Comparison of ENCODE assay signal across 8 cellular contexts in the genomic region with DNA sequence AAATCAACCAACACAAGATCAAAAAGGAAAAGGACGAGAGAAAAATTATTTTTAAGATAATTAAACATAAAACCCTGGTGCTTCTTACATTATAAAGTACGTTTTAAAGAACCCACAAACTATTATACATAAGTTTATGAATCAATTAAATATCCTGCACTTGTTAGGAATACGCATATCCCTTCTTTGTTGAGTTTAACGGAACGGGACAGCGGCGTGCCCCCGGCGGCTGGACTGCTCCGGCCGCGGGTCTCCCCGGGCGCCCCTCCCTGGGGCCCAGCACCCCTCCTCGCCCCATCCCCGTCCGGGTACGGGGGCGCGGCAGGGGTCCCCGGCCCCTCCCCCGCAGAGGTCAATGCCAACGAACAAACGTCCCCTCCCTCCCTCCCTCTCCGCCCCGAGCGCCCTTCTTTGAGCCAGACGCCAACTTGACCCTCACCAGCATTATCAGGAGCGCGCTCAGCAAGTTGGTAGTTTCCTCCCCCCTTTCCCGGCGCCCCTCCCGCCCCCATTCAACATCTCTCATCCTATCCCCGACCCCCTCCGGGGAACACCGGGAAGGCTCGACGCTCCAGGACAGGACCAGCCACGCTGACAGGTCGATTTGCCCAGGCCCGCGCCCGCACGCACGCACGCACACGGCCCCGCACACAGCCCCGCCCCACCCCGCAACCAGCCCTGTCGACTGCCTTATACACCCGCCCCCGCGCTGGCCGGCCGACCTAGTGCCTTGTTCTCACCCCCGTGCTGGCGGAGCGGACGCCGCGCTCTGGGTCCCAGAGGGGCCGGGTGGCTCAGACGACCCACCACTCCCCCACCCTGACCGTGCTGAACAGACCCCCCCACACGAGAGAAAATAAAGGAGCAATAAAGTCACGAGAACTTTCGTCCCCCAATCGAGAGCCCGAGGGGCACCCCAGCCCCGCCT. TPM values are rescaled to one million over a fixed set of nuclear protein-coding genes. Genes with fewer than 3 reads are reported as not detected.
DNase-seq lines count a peak whose midpoint lies in the region; ATAC-seq and TF ChIP-seq lines count a peak whose summit lies in the region.

No MANE protein-coding gene starts in this region.

- intact Hi-C loops in activated CD8-positive, alpha-beta T cell treated with anti-CD3 and anti-CD28 coated beads for 36 hours (cut with micrococcal nuclease) = no loop called here
- intact Hi-C loops in testis (cut with DNase I; ENCODE audit: low total_unique reads) = no loop called here

- H3K4me3 ChIP-seq in testis = peak overlapping the region; percentile 41 to 58

- POLR2A ChIA-PET in activated CD8-positive, alpha-beta T cell treated with anti-CD3 and anti-CD28 coated beads for 36 hours (lab: Charles Lee) = interaction anchor here (1.4 kb wide), 1 partner anchor 132 kb away, joined by 3 read pairs; no protein-coding TSS in a partner anchor

- no peak for TF ChIP-seq POLR2A in testis (IDR thresholded peaks at IDR 0.05)

- CTCF ChIA-PET in activated CD8-positive, alpha-beta T cell treated with anti-CD3 and anti-CD28 coated beads for 36 hours (lab: Charles Lee) = no interaction called here

- H3K27ac ChIP-seq in testis = peak overlapping the region; percentile 75 to 86

- DNase-seq in NOMO-1 (lab: John Stamatoyannopoulos, UW; ENCODE audit: unreplicated experiment in 2 of 2) = peak; percentile 42 to 70
- DNase-seq in NOMO-1 treated with dmso at 0.1 percent for 144 hours (lab: John Stamatoyannopoulos, UW; ENCODE audit: unreplicated experiment) = no peak
- DNase-seq in activated CD8-positive, alpha-beta T cell treated with anti-CD3 and anti-CD28 coated beads for 36 hours = peak; percentile 58
- DNase-seq in immature natural killer cell = no peak
- DNase-seq in testis = peak; percentile 64
- no peak for DNase-seq in NCI-H345 (lab: John Stamatoyannopoulos, UW)
- no peak for DNase-seq in putamen (ENCODE audit: low spot score)

- peaks cover 49% of the 10 kb centered on the region for H3K4me1 Mint-ChIP-seq in activated CD8-positive, alpha-beta T cell treated with anti-CD3 and anti-CD28 coated beads for 36 hours (ENCODE audit: low read depth)
- H3K4me1 Mint-ChIP-seq in immature natural killer cell = peaks cover 41 to 47% of the 10 kb centered on the region in 2 donors

- no peak overlapping the region for H3K4me3 Mint-ChIP-seq in activated CD8-positive, alpha-beta T cell treated with anti-CD3 and anti-CD28 coated beads for 36 hours
- peak overlapping the region; percentile 27 to 60 (median 47) for H3K4me3 Mint-ChIP-seq in immature natural killer cell

- H3K27me3 ChIP-seq in testis = no peaks in the 10 kb centered on the region

- H3K36me3 ChIP-seq in testis (ENCODE audit: low read depth, missing control alignments) = no peaks in the 10 kb centered on the region

- H3K4me1 ChIP-seq in testis = peaks cover 25% of the 10 kb centered on the region

- no peak for ATAC-seq in activated CD8-positive, alpha-beta T cell treated with anti-CD3 and anti-CD28 coated beads for 36 hours
- ATAC-seq in HG03175 (IDR thresholded peaks at IDR 0.05; ENCODE audit: unreplicated experiment) = no peak

- H3K27me3 Mint-ChIP-seq in activated CD8-positive, alpha-beta T cell treated with anti-CD3 and anti-CD28 coated beads for 36 hours = peaks cover 30% of the 10 kb centered on the region
- peaks cover 44 to 45% (median 45%) of the 10 kb centered on the region in 3 donors for H3K27me3 Mint-ChIP-seq in immature natural killer cell (ENCODE audit: low read depth in 3 of 3)

- no peaks in the 10 kb centered on the region for H3K9me3 Mint-ChIP-seq in activated CD8-positive, alpha-beta T cell treated with anti-CD3 and anti-CD28 coated beads for 36 hours
- H3K9me3 Mint-ChIP-seq in immature natural killer cell = peaks cover 2 to 6% (median 4%) of the 10 kb centered on the region in 6 donors

- no peak overlapping the region for H3K27ac Mint-ChIP-seq in activated CD8-positive, alpha-beta T cell treated with anti-CD3 and anti-CD28 coated beads for 36 hours
- H3K27ac Mint-ChIP-seq in immature natural killer cell = peak overlapping the region in 4 of 6 donors; percentile 18 to 65 (median 46)

- H3K9me3 ChIP-seq in testis = no peaks in the 10 kb centered on the region

- H3K36me3 Mint-ChIP-seq in activated CD8-positive, alpha-beta T cell treated with anti-CD3 and anti-CD28 coated beads for 36 hours (ENCODE audit: low read depth) = peaks cover 5% of the 10 kb centered on the region
- H3K36me3 Mint-ChIP-seq in immature natural killer cell = no peaks in the 10 kb centered on the region

- WGBS in testis, 2 donors = 20 to 22% methylated on average over 41 to 55 of the region's 71 CpGs

- TF ChIP-seq CTCF in activated CD8-positive, alpha-beta T cell treated with anti-CD3 and anti-CD28 coated beads for 36 hours (IDR thresholded peaks at IDR 0.05) = no peak
- TF ChIP-seq CTCF in testis (IDR thresholded peaks at IDR 0.05) = no peak

RNA-seq across cellular contexts. Expression of gene LYL1, which starts 5.1 kb away (rescaled TPM):
- 1 to 10 TPM; 3.9 to 4.8 TPM for total RNA-seq in activated CD8-positive, alpha-beta T cell treated with anti-CD3 and anti-CD28 coated beads for 36 hours
- polyA plus RNA-seq in immature natural killer cell = 1 to 10 TPM; 1.1 to 2.2 (median 2.1) TPM
- 10 to 100 TPM; 15.9 to 35.8 TPM for total RNA-seq in testis
- 21.9 TPM for polyA plus RNA-seq in testis (ENCODE audit: insufficient read depth, low read depth, low replicate concordance)

RNA-seq across cellular contexts. Expression of gene TRMT1, which starts 18.9 kb away (rescaled TPM):
- total RNA-seq in activated CD8-positive, alpha-beta T cell treated with anti-CD3 and anti-CD28 coated beads for 36 hours = 10 to 100 TPM; 85.0 to 95.7 TPM
- 10 to 100 TPM; 13.2 to 16.5 (median 16.3) TPM for polyA plus RNA-seq in immature natural killer cell
- 10 to 100 TPM; 44.8 to 50.0 TPM for total RNA-seq in testis
- 35.9 TPM for polyA plus RNA-seq in testis (ENCODE audit: insufficient read depth, low read depth, low replicate concordance)

RNA-seq across cellular contexts. Expression of gene NACC1, which starts 20.5 kb away (rescaled TPM):
- total RNA-seq in activated CD8-positive, alpha-beta T cell treated with anti-CD3 and anti-CD28 coated beads for 36 hours = 10 to 100 TPM; 73.8 to 87.5 TPM
- polyA plus RNA-seq in immature natural killer cell (1 to 10 TPM in 2 of 3 donors, not detected in 1; 1.2 to 2.8 TPM), testis (ENCODE audit: insufficient read depth, low read depth, low replicate concordance) (38.2 TPM)
- total RNA-seq in testis = 100 to 1,000 TPM in 1 of 2 donors, 10 to 100 TPM in 1; 75.9 to 102 TPM

RNA-seq across cellular contexts. Expression of gene STX10, which starts 52.6 kb away (rescaled TPM):
- total RNA-seq in activated CD8-positive, alpha-beta T cell treated with anti-CD3 and anti-CD28 coated beads for 36 hours = 10 to 100 TPM; 66.8 to 72.4 TPM
- 10 to 100 TPM; 56.8 to 92.5 (median 66.0) TPM for polyA plus RNA-seq in immature natural killer cell
- total RNA-seq in testis = 10 to 100 TPM; 27.2 to 37.6 TPM
- 18.1 TPM for polyA plus RNA-seq in testis (ENCODE audit: insufficient read depth, low read depth, low replicate concordance)

RNA-seq across cellular contexts. Expression of gene IER2, which starts 52.6 kb away (rescaled TPM):
- total RNA-seq in activated CD8-positive, alpha-beta T cell treated with anti-CD3 and anti-CD28 coated beads for 36 hours = 100 to 1,000 TPM; 120 to 122 TPM
- 100 to 1,000 TPM; 395 to 487 (median 487) TPM for polyA plus RNA-seq in immature natural killer cell
- total RNA-seq in testis = 10 to 100 TPM; 18.1 to 29.4 TPM
- 23.3 TPM for polyA plus RNA-seq in testis (ENCODE audit: insufficient read depth, low read depth, low replicate concordance)

Comparison
In these comparisons a context has a peak if more than half of its experiments do, and no peak if none do; other contexts are left out.
1. DNase-seq: peak in NOMO-1 (2 of 2), activated CD8-positive, alpha-beta T cell treated with anti-CD3 and anti-CD28 coated beads for 36 hours (single experiment) and testis (single experiment); none in NOMO-1 treated with dmso at 0.1 percent for 144 hours (single experiment), immature natural killer cell (0 of 3), NCI-H345 (single experiment) and putamen (single experiment).